In the genomic region with DNA sequence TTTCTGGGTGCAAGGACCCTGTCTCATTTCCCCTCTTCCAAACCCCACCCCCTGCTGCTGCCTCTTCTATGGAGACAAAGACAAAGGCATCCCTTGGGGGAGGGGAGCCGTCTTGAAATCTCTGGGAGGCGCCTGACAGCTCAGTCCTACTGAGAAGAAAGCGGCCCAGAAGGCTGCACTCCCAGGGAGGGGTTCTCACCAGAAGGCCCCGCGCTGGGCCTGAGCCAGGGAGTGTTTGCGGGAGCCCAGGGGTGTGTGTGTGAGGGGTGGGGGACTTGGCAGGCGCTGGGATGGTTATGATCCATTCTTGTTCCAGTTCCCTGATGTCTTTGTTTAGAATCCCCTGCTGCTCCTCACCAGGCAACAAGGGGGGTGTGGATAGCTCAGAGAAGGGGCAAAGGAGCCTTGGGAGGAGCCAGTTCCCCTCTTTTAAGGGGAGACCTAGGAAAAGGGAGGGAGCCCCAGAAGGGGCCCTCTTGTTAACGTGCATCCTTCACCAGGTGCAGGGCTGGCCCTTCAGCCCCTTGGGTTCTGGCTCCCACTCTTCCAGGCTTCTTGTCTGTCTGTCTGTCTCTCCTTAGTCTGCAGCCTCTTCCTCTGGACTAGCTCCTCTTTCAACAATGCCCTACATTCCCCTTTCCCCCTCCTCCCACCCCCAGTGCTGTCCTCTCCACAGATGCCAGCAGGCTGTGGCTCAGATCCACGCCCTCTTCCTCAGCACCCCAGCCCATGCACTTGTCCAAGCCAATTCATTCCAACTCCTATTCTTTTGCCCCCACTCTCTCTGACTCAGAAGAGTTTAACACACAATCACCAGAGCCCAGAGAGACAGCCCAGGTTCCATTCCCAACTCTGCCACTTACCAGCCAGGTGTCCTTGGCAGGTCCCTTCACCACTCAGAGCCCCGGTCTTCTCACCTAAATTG, we compare ENCODE assay signal across 1 cellular context.
TF ChIP-seq lines count a peak whose summit lies in the region.

No MANE protein-coding gene starts in this region.

TF ChIP-seq in neural cell, 6 proteins besides CTCF, POLR2A, EP300 and RAD21 (continued from another document):
- no peak for TF ChIP-seq MXI1 (conservative IDR thresholded peaks at IDR 0.05; ENCODE audit: poor library complexity, severe bottlenecking)
TF ChIP-seq in neural cell: peak in this region for 0.
